ENCODE assay signal across 9 cellular contexts in the genomic region with DNA sequence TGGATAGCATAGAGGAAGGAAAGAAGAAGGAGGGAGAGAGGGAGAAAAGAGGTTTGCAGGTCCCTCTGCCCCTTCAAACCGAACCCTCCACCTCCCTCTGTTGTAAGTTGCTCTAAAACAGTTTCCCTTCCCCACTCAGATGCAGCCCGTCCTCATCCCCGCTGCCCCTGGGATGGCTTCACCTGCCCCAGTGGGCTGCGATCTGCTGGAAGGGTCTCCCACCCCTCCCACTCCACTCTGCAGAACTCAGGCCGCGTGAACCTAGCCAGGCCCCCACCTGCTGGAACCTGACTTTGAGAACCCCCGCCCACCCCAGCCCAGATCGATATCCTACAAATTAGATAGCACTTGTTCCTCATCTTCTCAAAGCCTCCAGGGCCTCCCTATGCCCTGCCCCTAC.
"Had no signal": no experiment of that assay in that cellular context is flagged by ENCODE, and none has a peak within 500 bp of the region (broad histone marks: within the 10 kb centered on the region; RNA-seq: fewer than 3 reads in every experiment).

No MANE protein-coding gene starts in this region.

- H3K36me3 ChIP-seq: cardiac muscle cell, pancreas, transverse colon had no signal

- H3K36me3 Mint-ChIP-seq: stimulated activated effector memory CD8-positive, alpha-beta T cell treated with anti-CD3 and anti-CD28 coated beads, Interleukin-12 subunit alpha, Interleukin-12 subunit beta, amount 100 ng/mL, for 72 hours had no signal

- DNase-seq: activated CD4-positive, alpha-beta T cell treated with anti-CD3 and anti-CD28 coated beads, Interleukin-2, amount 50 U/mL, for 1 hour; activated naive CD4-positive, alpha-beta T cell treated with Interleukin-2 at 50 U/mL for 16 hours; cortex of kidney; transverse colon had no signal

- H3K4me1 Mint-ChIP-seq: stimulated activated effector memory CD8-positive, alpha-beta T cell treated with anti-CD3 and anti-CD28 coated beads, Interleukin-12 subunit alpha, Interleukin-12 subunit beta, amount 100 ng/mL, for 72 hours had no signal

- ATAC-seq: pancreas; stimulated activated effector memory CD8-positive, alpha-beta T cell treated with anti-CD3 and anti-CD28 coated beads, Interleukin-12 subunit alpha, Interleukin-12 subunit beta, amount 100 ng/mL, for 72 hours had no signal

- H3K9me3 ChIP-seq: pancreas, transverse colon had no signal

- H3K27ac ChIP-seq: cardiac muscle cell, pancreas, skin epidermis, transverse colon had no signal

- H3K4me3 Mint-ChIP-seq: nephron; stimulated activated effector memory CD8-positive, alpha-beta T cell treated with anti-CD3 and anti-CD28 coated beads, Interleukin-12 subunit alpha, Interleukin-12 subunit beta, amount 100 ng/mL, for 72 hours had no signal

- H3K4me1 ChIP-seq: pancreas had no signal

- H3K9me3 Mint-ChIP-seq: nephron; stimulated activated effector memory CD8-positive, alpha-beta T cell treated with anti-CD3 and anti-CD28 coated beads, Interleukin-12 subunit alpha, Interleukin-12 subunit beta, amount 100 ng/mL, for 72 hours had no signal

- H3K4me3 ChIP-seq: cardiac muscle cell, pancreas, skin epidermis, transverse colon had no signal

- H3K27ac Mint-ChIP-seq: nephron; stimulated activated effector memory CD8-positive, alpha-beta T cell treated with anti-CD3 and anti-CD28 coated beads, Interleukin-12 subunit alpha, Interleukin-12 subunit beta, amount 100 ng/mL, for 72 hours had no signal

- H3K27me3 ChIP-seq: cardiac muscle cell, pancreas, transverse colon had no signal
